Comparison of ENCODE assay signal across 8 cellular contexts in genomic region chr19:35629332-35629633, GRCh38. TPM values are rescaled to one million over a fixed set of nuclear protein-coding genes. Genes with fewer than 3 reads are reported as not detected.
DNase-seq lines count a peak whose midpoint lies in the region; ATAC-seq, FAIRE-seq and TF ChIP-seq lines count a peak whose summit lies in the region.

No MANE protein-coding gene starts in this region.

- TSS peak; percentile 81 for BruUV-seq in GM12878 (replicated peaks; lab: Mats Ljungman, UMichigan)

- H3K36me3 ChIP-seq in GM12878 (ENCODE audit: control insufficient read depth in 2 of 2, insufficient read depth in 2 of 2, low read length in 1 of 2) (peaks cover 5 to 7% of the 10 kb centered on the region in 2 experiments; a peak in 3 of 4 replicates), mesodermal cell (ENCODE audit: control insufficient read depth, insufficient read depth, low read length) (peaks cover 39% of the 10 kb centered on the region)

- DNase-seq in A549 (ENCODE audit: low read depth in 1 of 2, low spot score in 1 of 2) (no peak), HFF-Myc (ENCODE audit: extremely low read depth, low read depth) (no peak), GM12878 (ENCODE audit: low read depth, low spot score) (no peak), occipital lobe (lab: John Stamatoyannopoulos, UW) (no peak), DMS114 treated with DMSO at 0.1 percent for 48 hours (lab: John Stamatoyannopoulos, UW; ENCODE audit: unreplicated experiment) (no peak), NCI-H345 treated with DMSO at 0.1 percent for 48 hours (lab: John Stamatoyannopoulos, UW; ENCODE audit: unreplicated experiment) (no peak), anterior cingulate cortex (lab: John Stamatoyannopoulos, UW) (no peak)

- TF ChIP-seq RAD21 in A549 (conservative IDR thresholded peaks at IDR 0.05 in 1 of 2, IDR thresholded peaks at IDR 0.05 in 1 of 2) (no peak), GM12878 (IDR thresholded peaks at IDR 0.05; ENCODE audit: insufficient read depth, low read depth, low read length) (no peak)

- WGBS in A549 (ENCODE audit: missing lambda C conversion rate) = 4% methylated on average over 15 of the region's 15 CpGs
- WGBS in GM12878 (ENCODE audit: insufficient coverage, insufficient replicate concordance, low lambda C conversion rate, missing lambda C conversion rate) = 5% methylated on average over 14 of the region's 15 CpGs
- 9 to 15% methylated on average over 14 of the region's 15 CpGs for WGBS in mesodermal cell (ENCODE audit: insufficient coverage in 2 of 2), 2 experiments

- H3K4me3 ChIP-seq in A549 (peak overlapping the region; percentile 79), HFF-Myc (replicated peaks; ENCODE audit: low read depth, low read length) (peak overlapping the region; percentile 81), GM12878 (peak overlapping the region; percentile 91), mesodermal cell (ENCODE audit: extremely low read depth, insufficient read depth, low read length, poor library complexity, severe bottlenecking) (peak overlapping the region; percentile 100)

- in situ Hi-C loops in GM12878 (cut with MboI) = no loop called here

- SMC1A ChIA-PET in GM12878 (lab: Charles Lee; ENCODE audit: uncharacterized antibody, unreplicated experiment) = interaction anchor here (0.9 kb wide), 1 partner anchor 9 kb away, joined by 4 read pairs; no protein-coding TSS in a partner anchor

- H2AFZ ChIP-seq in GM12878 (ENCODE audit: control insufficient read depth, low read depth, low read length) = peak overlapping the region; percentile 58; the same call in 1 of the 2 replicates

- no peaks in the 10 kb centered on the region for H3K9me3 ChIP-seq in A549
- no peaks in the 10 kb centered on the region for H3K9me3 ChIP-seq in GM12878 (replicated peaks; ENCODE audit: control insufficient read depth, insufficient read depth, low read length)
- H3K9me3 ChIP-seq in mesodermal cell (ENCODE audit: control insufficient read depth, low read length) = no peaks in the 10 kb centered on the region

- CTCF ChIA-PET in A549 (lab: Yijun Ruan, JAX) (interaction anchor here (0.6 to 4.0 kb wide), 6 partner anchors 14 to 119 kb away, joined by 3 to 27 read pairs (median 4); no protein-coding TSS in a partner anchor), GM12878 (lab: Yijun Ruan, JAX) (no interaction called here)

- POLR2A ChIA-PET in A549 (lab: Yijun Ruan, JAX) = interaction anchor here (1.6 to 2.0 kb wide), 2 partner anchors 15 to 19 kb away, joined by 6 to 10 read pairs; partner anchors contain the start of gene COX6B1
- POLR2A ChIA-PET in GM12878 (lab: Charles Lee) = interaction anchor here (1.0 kb wide), 1 partner anchor 14 kb away, joined by 5 read pairs; no protein-coding TSS in a partner anchor

- peak overlapping the region; percentile 92 for H3K4me2 ChIP-seq in A549
- peak overlapping the region; percentile 99 for H3K4me2 ChIP-seq in GM12878 (ENCODE audit: control insufficient read depth, insufficient read depth)

- peak in 1 of 2 experiments; percentile 0; a peak in 2 of 6 replicates for ATAC-seq in A549
- ATAC-seq in GM12878 = no peak

- H3K27ac ChIP-seq in A549 (peak overlapping the region; percentile 86 to 89), GM12878 (ENCODE audit: control insufficient read depth, insufficient read depth) (peak overlapping the region; percentile 78), mesodermal cell (ENCODE audit: low read depth, low read length, severe bottlenecking) (peak overlapping the region; percentile 45)

- TF ChIP-seq EP300 in A549 (IDR thresholded peaks at IDR 0.05) = no peak
- no peak for TF ChIP-seq EP300 in GM12878 (IDR thresholded peaks at IDR 0.05; ENCODE audit: borderline replicate concordance in 1 of 2, control insufficient read depth in 1 of 2, low read depth in 2 of 2, low read length in 2 of 2)

- H3K4me1 ChIP-seq in A549 (peaks cover 14% of the 10 kb centered on the region; the same call in 2 of the 3 replicates), GM12878 (ENCODE audit: control insufficient read depth, insufficient read depth, low read length) (no peaks in the 10 kb centered on the region; the same call in 1 of the 2 replicates), mesodermal cell (ENCODE audit: control insufficient read depth, insufficient read depth, low read length, poor library complexity, severe bottlenecking) (peaks cover 4% of the 10 kb centered on the region)

- RAD21 ChIA-PET in GM12878 (lab: Charles Lee; ENCODE audit: unreplicated experiment) = no interaction called here

- peaks cover 10% of the 10 kb centered on the region for H3K79me2 ChIP-seq in GM12878 (ENCODE audit: control insufficient read depth, insufficient read depth, low read length)

- TF ChIP-seq CTCF in A549 (IDR thresholded peaks at IDR 0.05) (no peak), HFF-Myc (IDR thresholded peaks at IDR 0.05; ENCODE audit: low read depth, low read length, missing control alignments) (no peak), GM12878 (IDR thresholded peaks at IDR 0.05 in 2 of 3, conservative IDR thresholded peaks at IDR 0.05 in 1 of 3; ENCODE audit: control insufficient read depth in 2 of 3, extremely low read depth in 1 of 3, insufficient read depth in 1 of 3, low read depth in 3 of 3, low read length in 3 of 3) (no peak)

- H3K27me3 ChIP-seq in GM12878 (replicated peaks in 1 of 2; ENCODE audit: control insufficient read depth in 2 of 2, insufficient read depth in 2 of 2, low read length in 1 of 2) = no peaks in the 10 kb centered on the region

- H4K20me1 ChIP-seq in GM12878 (ENCODE audit: control insufficient read depth, insufficient read depth) = no peaks in the 10 kb centered on the region

- peak overlapping the region; percentile 91 for H3K9ac ChIP-seq in GM12878 (ENCODE audit: control insufficient read depth, insufficient read depth, low read length)

- FAIRE-seq in A549 (lab: Jason Lieb, UNC) (no peak), GM12878 (lab: Jason Lieb, UNC) (no peak)

- TF ChIP-seq POLR2A in A549 (IDR thresholded peaks at IDR 0.05; ENCODE audit: low read length) (no peak), GM12878 (IDR thresholded peaks at IDR 0.05; ENCODE audit: low read depth, low read length) (no peak)

- intact Hi-C loops in GM12878 (cut with micrococcal nuclease; ENCODE audit: unreplicated experiment) = no loop called here

RNA-seq across cellular contexts. Expression of gene RBM42, which starts 0.4 kb away (rescaled TPM):
- 62.1 and 80.4 TPM in 2 replicates for polyA plus RNA-seq in A549 (2011; rRNA removed)
- polyA plus RNA-seq in A549 (2012; cell fraction: cytosol; rRNA removed) = 157 and 167 TPM in 2 replicates
- polyA plus RNA-seq in A549 (2012; cell fraction: nucleus; rRNA removed) = 190 and 224 TPM in 2 replicates
- polyA plus RNA-seq in A549 (2017; fragmentation: RNase III; extraction: RNeasy Plus Mini Kit Qiagen cat#74134 plus additional on column Dnase treatment) = 124 to 131 TPM (median 128 TPM) in 3 replicates
- 43.4 and 65.1 TPM in 2 replicates for polyA minus RNA-seq in A549 (2011; rRNA and poly(A)+ RNA removed)
- total RNA-seq in GM12878 (2013; cell fraction: nucleolus; rRNA removed) = 12.9 and 14.1 TPM in 2 replicates
- 53.9 and 58.8 TPM in 2 replicates for total RNA-seq in GM12878 (2014; rRNA removed)
- total RNA-seq in GM12878 (2014; rRNA removed; fragmentation: Illumina TruSeq; extraction: Trizol) = 20.5 and 23.8 TPM in 2 replicates
- total RNA-seq in GM12878 (2021) = 94.6 and 105 TPM in 2 replicates
- polyA plus RNA-seq in GM12878 (2011; ENCODE audit: low read depth) = 10.2 TPM
- polyA plus RNA-seq in GM12878 (2011; rRNA removed) = 16.6 and 38.3 TPM in 2 replicates
- 54.7 and 71.0 TPM in 2 replicates for polyA plus RNA-seq in GM12878 (2011; cell fraction: cytosol; rRNA removed)
- 26.5 and 41.2 TPM in 2 replicates for polyA plus RNA-seq in GM12878 (2011; cell fraction: nucleus; rRNA removed)
- 32.7 and 41.9 TPM in 2 replicates for polyA plus RNA-seq in GM12878 (2012)
- 4.0 and 16.3 TPM in 2 replicates for polyA plus RNA-seq in GM12878 (2014; fragmentation: Illumina TruSeq; extraction: Trizol)
- polyA plus RNA-seq in GM12878 (2014; fragmentation: Nextera tagmentation; extraction: Ambion mirVana) = 10 to 100 TPM in 1 of 2 experiments, 1 to 10 TPM in 1; 4.2 to 11.1 TPM
- 68.4 and 83.3 TPM in 2 replicates for polyA plus RNA-seq in GM12878 (2014; rRNA removed)
- polyA plus RNA-seq in GM12878 (2016; fragmentation: Nextera tagmentation; extraction: Ambion mirVana) = 100 to 1,000 TPM; 105 to 117 TPM
- polyA minus RNA-seq in GM12878 (2011; rRNA and poly(A)+ RNA removed) = 12.6 and 22.4 TPM in 2 replicates
- 17.8 and 20.0 TPM in 2 replicates for polyA minus RNA-seq in GM12878 (2011; cell fraction: cytosol; rRNA and poly(A)+ RNA removed)
- 4.2 and 8.8 TPM in 2 replicates for polyA minus RNA-seq in GM12878 (2011; cell fraction: nucleus; rRNA and poly(A)+ RNA removed)
- polyA plus RNA-seq in mesodermal cell (2013, experiment 1 of 2) = 93.4 TPM
- 76.0 TPM for polyA plus RNA-seq in mesodermal cell (2013, experiment 2 of 2)
- total RNA-seq in occipital lobe = 16.7 TPM

RNA-seq across cellular contexts. Expression of gene ETV2, which starts 12.3 kb away (rescaled TPM):
- polyA plus RNA-seq in A549 (2011; rRNA removed) (0.15 and 0.36 TPM in 2 replicates), A549 (2017; fragmentation: RNase III; extraction: RNeasy Plus Mini Kit Qiagen cat#74134 plus additional on column Dnase treatment) (1.1 to 1.3 TPM (median 1.1 TPM) in 3 replicates), GM12878 (2011; rRNA removed) (0.19 and 0.46 TPM in 2 replicates), GM12878 (2014; fragmentation: Illumina TruSeq; extraction: Trizol) (not detected in 2 replicates), GM12878 (2014; fragmentation: Nextera tagmentation; extraction: Ambion mirVana) (under 1 TPM; 0.10 to 0.13 TPM), GM12878 (2014; rRNA removed) (1.2 and 1.4 TPM in 2 replicates), GM12878 (2016; fragmentation: Nextera tagmentation; extraction: Ambion mirVana) (under 1 TPM; 0.54 to 0.66 TPM)
- 1.5 and 1.7 TPM in 2 replicates for polyA plus RNA-seq in A549 (2012; cell fraction: cytosol; rRNA removed)
- 1.1 and 2.0 TPM in 2 replicates for polyA plus RNA-seq in A549 (2012; cell fraction: nucleus; rRNA removed)
- not detected in 2 replicates for polyA minus RNA-seq in A549 (2011; rRNA and poly(A)+ RNA removed)
- 0.33 TPM in 1 of 2 replicates, not detected in the other for total RNA-seq in GM12878 (2013; cell fraction: nucleolus; rRNA removed)
- total RNA-seq in GM12878 (2014; rRNA removed) (0.82 and 1.1 TPM in 2 replicates), GM12878 (2014; rRNA removed; fragmentation: Illumina TruSeq; extraction: Trizol) (0.18 and 0.22 TPM in 2 replicates), GM12878 (2021) (0.93 and 1.3 TPM in 2 replicates), occipital lobe (1.1 TPM)
- not detected for polyA plus RNA-seq in GM12878 (2011; ENCODE audit: low read depth)
- polyA plus RNA-seq in GM12878 (2011; cell fraction: cytosol; rRNA removed) = 0.63 and 1.2 TPM in 2 replicates
- 0.64 and 1.2 TPM in 2 replicates for polyA plus RNA-seq in GM12878 (2011; cell fraction: nucleus; rRNA removed)
- polyA plus RNA-seq in GM12878 (2012) = 0.55 and 0.79 TPM in 2 replicates
- not detected in 2 replicates for polyA minus RNA-seq in GM12878 (2011; rRNA and poly(A)+ RNA removed)
- polyA minus RNA-seq in GM12878 (2011; cell fraction: cytosol; rRNA and poly(A)+ RNA removed) = not detected in 2 replicates
- polyA minus RNA-seq in GM12878 (2011; cell fraction: nucleus; rRNA and poly(A)+ RNA removed) = 0.48 and 0.77 TPM in 2 replicates
- polyA plus RNA-seq in mesodermal cell (2013, experiment 1 of 2) = 6.1 TPM
- 4.3 TPM for polyA plus RNA-seq in mesodermal cell (2013, experiment 2 of 2)

RNA-seq across cellular contexts. Expression of gene HAUS5, which starts 16.7 kb away (rescaled TPM):
- polyA plus RNA-seq in A549 (2011; rRNA removed) (7.2 and 7.3 TPM in 2 replicates), A549 (2017; fragmentation: RNase III; extraction: RNeasy Plus Mini Kit Qiagen cat#74134 plus additional on column Dnase treatment) (16.0 to 17.6 TPM (median 16.1 TPM) in 3 replicates), GM12878 (2011; rRNA removed) (7.9 and 9.7 TPM in 2 replicates), GM12878 (2014; fragmentation: Illumina TruSeq; extraction: Trizol) (5.1 and 7.6 TPM in 2 replicates), GM12878 (2014; fragmentation: Nextera tagmentation; extraction: Ambion mirVana) (1 to 10 TPM; 3.1 to 3.6 TPM), GM12878 (2014; rRNA removed) (25.5 and 28.5 TPM in 2 replicates), GM12878 (2016; fragmentation: Nextera tagmentation; extraction: Ambion mirVana) (10 to 100 TPM; 31.3 to 32.0 TPM)
- polyA plus RNA-seq in A549 (2012; cell fraction: cytosol; rRNA removed) = 14.4 and 18.8 TPM in 2 replicates
- 101 and 126 TPM in 2 replicates for polyA plus RNA-seq in A549 (2012; cell fraction: nucleus; rRNA removed)
- 3.8 and 6.6 TPM in 2 replicates for polyA minus RNA-seq in A549 (2011; rRNA and poly(A)+ RNA removed)
- total RNA-seq in GM12878 (2013; cell fraction: nucleolus; rRNA removed) = 30.7 and 33.8 TPM in 2 replicates
- total RNA-seq in GM12878 (2014; rRNA removed) (25.7 and 28.0 TPM in 2 replicates), GM12878 (2014; rRNA removed; fragmentation: Illumina TruSeq; extraction: Trizol) (8.6 and 8.9 TPM in 2 replicates), GM12878 (2021) (32.6 and 34.9 TPM in 2 replicates), occipital lobe (6.4 TPM)
- 8.7 TPM for polyA plus RNA-seq in GM12878 (2011; ENCODE audit: low read depth)
- 8.5 and 13.0 TPM in 2 replicates for polyA plus RNA-seq in GM12878 (2011; cell fraction: cytosol; rRNA removed)
- 114 and 128 TPM in 2 replicates for polyA plus RNA-seq in GM12878 (2011; cell fraction: nucleus; rRNA removed)
- 13.8 and 15.4 TPM in 2 replicates for polyA plus RNA-seq in GM12878 (2012)
- 4.5 and 10.8 TPM in 2 replicates for polyA minus RNA-seq in GM12878 (2011; rRNA and poly(A)+ RNA removed)
- polyA minus RNA-seq in GM12878 (2011; cell fraction: cytosol; rRNA and poly(A)+ RNA removed) = 3.6 and 4.8 TPM in 2 replicates
- 12.0 and 20.1 TPM in 2 replicates for polyA minus RNA-seq in GM12878 (2011; cell fraction: nucleus; rRNA and poly(A)+ RNA removed)
- 16.1 TPM for polyA plus RNA-seq in mesodermal cell (2013, experiment 1 of 2)
- polyA plus RNA-seq in mesodermal cell (2013, experiment 2 of 2) = 14.8 TPM

RNA-seq across cellular contexts. Expression of gene COX6B1, which starts 18.8 kb away (rescaled TPM):
- polyA plus RNA-seq in A549 (2011; rRNA removed) (749 and 1,115 TPM in 2 replicates), A549 (2017; fragmentation: RNase III; extraction: RNeasy Plus Mini Kit Qiagen cat#74134 plus additional on column Dnase treatment) (1,179 to 1,276 TPM (median 1,260 TPM) in 3 replicates), GM12878 (2011; rRNA removed) (503 and 834 TPM in 2 replicates), GM12878 (2014; fragmentation: Illumina TruSeq; extraction: Trizol) (764 and 890 TPM in 2 replicates), GM12878 (2014; fragmentation: Nextera tagmentation; extraction: Ambion mirVana) (1,000 to 10,000 TPM; 1,597 to 1,700 TPM), GM12878 (2014; rRNA removed) (822 and 846 TPM in 2 replicates), GM12878 (2016; fragmentation: Nextera tagmentation; extraction: Ambion mirVana) (100 to 1,000 TPM; 912 to 984 TPM)
- 1,921 and 2,479 TPM in 2 replicates for polyA plus RNA-seq in A549 (2012; cell fraction: cytosol; rRNA removed)
- 1,210 and 1,387 TPM in 2 replicates for polyA plus RNA-seq in A549 (2012; cell fraction: nucleus; rRNA removed)
- 458 and 693 TPM in 2 replicates for polyA minus RNA-seq in A549 (2011; rRNA and poly(A)+ RNA removed)
- total RNA-seq in GM12878 (2013; cell fraction: nucleolus; rRNA removed) = 26.2 and 31.4 TPM in 2 replicates
- total RNA-seq in GM12878 (2014; rRNA removed) (813 and 819 TPM in 2 replicates), GM12878 (2014; rRNA removed; fragmentation: Illumina TruSeq; extraction: Trizol) (691 and 694 TPM in 2 replicates), GM12878 (2021) (500 and 540 TPM in 2 replicates), occipital lobe (119 TPM)
- polyA plus RNA-seq in GM12878 (2011; ENCODE audit: low read depth) = 4,084 TPM
- 1,324 and 1,457 TPM in 2 replicates for polyA plus RNA-seq in GM12878 (2011; cell fraction: cytosol; rRNA removed)
- 484 and 641 TPM in 2 replicates for polyA plus RNA-seq in GM12878 (2011; cell fraction: nucleus; rRNA removed)
- 618 and 662 TPM in 2 replicates for polyA plus RNA-seq in GM12878 (2012)
- 735 and 1,037 TPM in 2 replicates for polyA minus RNA-seq in GM12878 (2011; rRNA and poly(A)+ RNA removed)
- polyA minus RNA-seq in GM12878 (2011; cell fraction: cytosol; rRNA and poly(A)+ RNA removed) = 165 and 167 TPM in 2 replicates
- 91.8 and 103 TPM in 2 replicates for polyA minus RNA-seq in GM12878 (2011; cell fraction: nucleus; rRNA and poly(A)+ RNA removed)
- polyA plus RNA-seq in mesodermal cell (2013, experiment 1 of 2) = 589 TPM
- 508 TPM for polyA plus RNA-seq in mesodermal cell (2013, experiment 2 of 2)

RNA-seq across cellular contexts. Expression of gene UPK1A, which starts 37.0 kb away (rescaled TPM):
- polyA plus RNA-seq in A549 (2011; rRNA removed) (0.78 and 1.4 TPM in 2 replicates), A549 (2017; fragmentation: RNase III; extraction: RNeasy Plus Mini Kit Qiagen cat#74134 plus additional on column Dnase treatment) (0.37 to 0.44 TPM (median 0.39 TPM) in 3 replicates), GM12878 (2011; rRNA removed) (1.3 and 1.9 TPM in 2 replicates), GM12878 (2014; fragmentation: Illumina TruSeq; extraction: Trizol) (not detected in 2 replicates), GM12878 (2014; fragmentation: Nextera tagmentation; extraction: Ambion mirVana) (under 1 TPM in 1 of 2 experiments, not detected in 1; 0.26 TPM), GM12878 (2014; rRNA removed) (0.06 and 0.15 TPM in 2 replicates), GM12878 (2016; fragmentation: Nextera tagmentation; extraction: Ambion mirVana) (not detected)
- 0.65 and 0.79 TPM in 2 replicates for polyA plus RNA-seq in A549 (2012; cell fraction: cytosol; rRNA removed)
- polyA plus RNA-seq in A549 (2012; cell fraction: nucleus; rRNA removed) = 0.75 and 0.90 TPM in 2 replicates
- 0.83 and 0.92 TPM in 2 replicates for polyA minus RNA-seq in A549 (2011; rRNA and poly(A)+ RNA removed)
- total RNA-seq in GM12878 (2013; cell fraction: nucleolus; rRNA removed) = not detected in 2 replicates
- total RNA-seq in GM12878 (2014; rRNA removed) (not detected in 2 replicates), GM12878 (2014; rRNA removed; fragmentation: Illumina TruSeq; extraction: Trizol) (not detected in 2 replicates), GM12878 (2021) (not detected in 2 replicates), occipital lobe (not detected)
- polyA plus RNA-seq in GM12878 (2011; ENCODE audit: low read depth) = 0.31 TPM
- polyA plus RNA-seq in GM12878 (2011; cell fraction: cytosol; rRNA removed) = 2.0 and 3.4 TPM in 2 replicates
- 0.79 and 1.3 TPM in 2 replicates for polyA plus RNA-seq in GM12878 (2011; cell fraction: nucleus; rRNA removed)
- polyA plus RNA-seq in GM12878 (2012) = 0.58 and 1.3 TPM in 2 replicates
- 0.73 and 1.2 TPM in 2 replicates for polyA minus RNA-seq in GM12878 (2011; rRNA and poly(A)+ RNA removed)
- polyA minus RNA-seq in GM12878 (2011; cell fraction: cytosol; rRNA and poly(A)+ RNA removed) = not detected in 2 replicates
- polyA minus RNA-seq in GM12878 (2011; cell fraction: nucleus; rRNA and poly(A)+ RNA removed) = 0.24 and 0.38 TPM in 2 replicates
- polyA plus RNA-seq in mesodermal cell (2013, experiment 1 of 2) = 0.22 TPM
- polyA plus RNA-seq in mesodermal cell (2013, experiment 2 of 2) = not detected
